1 cellular context compared by ENCODE assay signal in genomic region chr7:152673902-152674301, GRCh38.
TF ChIP-seq lines count a peak whose summit lies in the region.

No MANE protein-coding gene starts in this region.

TF ChIP-seq in GM12878, 131 proteins besides CTCF, POLR2A, EP300 and RAD21:
- TF ChIP-seq NRF1 (conservative IDR thresholded peaks at IDR 0.05; ENCODE audit: low read depth, low read length) (no peak), MEF2A (IDR thresholded peaks at IDR 0.05; ENCODE audit: insufficient read depth, low read depth, low read length) (no peak), DPF2 (IDR thresholded peaks at IDR 0.05) (no peak), BCLAF1 (IDR thresholded peaks at IDR 0.05) (no peak), HSF1 (IDR thresholded peaks at IDR 0.05; ENCODE audit: low read depth, low read length) (no peak), PAX5 (IDR thresholded peaks at IDR 0.05; ENCODE audit: borderline replicate concordance, low read depth, low read length) (no peak), BMI1 (IDR thresholded peaks at IDR 0.05; ENCODE audit: borderline replicate concordance) (no peak), ZBED1 (IDR thresholded peaks at IDR 0.05; ENCODE audit: borderline replicate concordance) (no peak), GATAD2B (conservative IDR thresholded peaks at IDR 0.05; ENCODE audit: low read depth) (no peak), RB1 (IDR thresholded peaks at IDR 0.05; ENCODE audit: borderline replicate concordance) (no peak), ZSCAN29 (IDR thresholded peaks at IDR 0.05) (no peak), IRF5 (IDR thresholded peaks at IDR 0.05; ENCODE audit: borderline replicate concordance) (no peak), TAF1 (IDR thresholded peaks at IDR 0.05; ENCODE audit: borderline replicate concordance, low read depth, low read length) (no peak)
